In genomic region chr11:102158151-102158734, GRCh38 we compare ENCODE assay signal across 16 cellular contexts. TPM values are rescaled to one million over a fixed set of nuclear protein-coding genes. Genes with fewer than 3 reads are reported as not detected.
DNase-seq lines count a peak whose midpoint lies in the region; ATAC-seq and TF ChIP-seq lines count a peak whose summit lies in the region.
"Had no signal": no experiment of that assay in that cellular context is flagged by ENCODE, and none has a peak within 500 bp of the region (broad histone marks: within the 10 kb centered on the region; RNA-seq: fewer than 3 reads in every experiment).

No MANE protein-coding gene starts in this region.

- CTCF ChIA-PET in PC-9 (lab: Charles Lee), result no interaction called here
- CTCF ChIA-PET in CD8-positive, alpha-beta T cell (lab: Charles Lee), result no interaction called here

- intact Hi-C loops in PC-9 (cut with micrococcal nuclease; ENCODE audit: unreplicated experiment), result loop anchor here (5.0 kb wide), 2 partner anchors 46 to 109 kb away; partner anchors contain the start of gene YAP1
- intact Hi-C loops in gastrocnemius medialis (cut with DNase I; ENCODE audit: low total_unique reads), result no loop called here
- intact Hi-C loops in CD8-positive, alpha-beta T cell (cut with DNase I, micrococcal nuclease), result no loop called here

- H3K4me1 ChIP-seq in PC-9 (replicated peaks; ENCODE audit: insufficient read depth) (peaks cover 62% of the 10 kb centered on the region), gastrocnemius medialis (peaks cover 47 to 59% of the 10 kb centered on the region in 2 donors)
- H3K4me1 ChIP-seq in CD8-positive, alpha-beta T cell (ENCODE audit: insufficient read depth, low read length), result no peaks in the 10 kb centered on the region

- peak overlapping the region; percentile 46 for H3K4me2 ChIP-seq in PC-9

- H3K4me3 ChIP-seq in PC-9 (peak overlapping the region; percentile 22; the same call in 1 of the 2 replicates), gastrocnemius medialis (no peak overlapping the region)
- no peak overlapping the region for H3K4me3 ChIP-seq in CD8-positive, alpha-beta T cell (ENCODE audit: low read depth, low read length)
- H3K4me3 ChIP-seq: vagina had no signal

- no peaks in the 10 kb centered on the region for H3K36me3 Mint-ChIP-seq in CD8-positive, alpha-beta T cell
- no peaks in the 10 kb centered on the region for H3K36me3 Mint-ChIP-seq in activated naive CD8-positive, alpha-beta T cell treated with anti-CD3 and anti-CD28 coated beads for 36 hours
- H3K36me3 Mint-ChIP-seq: IgD-negative memory B cell had no signal

- peaks cover 99% of the 10 kb centered on the region for H3K79me2 ChIP-seq in PC-9 (ENCODE audit: low read depth)

- in situ Hi-C loops in gastrocnemius medialis (cut with MboI; ENCODE audit: low sequenced_read_pairs in 4 of 4), result no loop called here

- DNase-seq in ELR (ENCODE audit: low read depth) (peak; percentile 26), PC-9 (peak; percentile 15 to 89), epithelial cell of prostate (ENCODE audit: low read depth, low spot score) (no peak), gastrocnemius medialis (no peak)
- DNase-seq in CD8-positive, alpha-beta T cell, result no peak
- no peak for DNase-seq in activated naive CD8-positive, alpha-beta T cell treated with anti-CD3 and anti-CD28 coated beads for 36 hours
- DNase-seq: activated CD4-positive, alpha-beta T cell treated with anti-CD3 and anti-CD28 coated beads, Interleukin-2, amount 10 ng/mL, durations not matched to agents 24 days and 14 days; cortex of kidney; NCI-H1048; NCI-H2081 treated with DMSO at 0.1 percent for 48 hours; NCI-H524 treated with DMSO at 0.1 percent for 48 hours had no signal

- no peak overlapping the region for H2AFZ ChIP-seq in PC-9

- H3K9me3 ChIP-seq in PC-9 (ENCODE audit: insufficient read depth, low read depth), result peaks cover 6% of the 10 kb centered on the region; the same call in 1 of the 2 replicates
- H3K9me3 ChIP-seq in gastrocnemius medialis, result no peaks in the 10 kb centered on the region
- no peaks in the 10 kb centered on the region for H3K9me3 ChIP-seq in CD8-positive, alpha-beta T cell (ENCODE audit: low read length)
- H3K9me3 ChIP-seq: vagina had no signal

- H3K27me3 Mint-ChIP-seq in CD8-positive, alpha-beta T cell (ENCODE audit: low read depth), result peaks cover 5% of the 10 kb centered on the region
- no peaks in the 10 kb centered on the region for H3K27me3 Mint-ChIP-seq in activated naive CD8-positive, alpha-beta T cell treated with anti-CD3 and anti-CD28 coated beads for 36 hours
- H3K27me3 Mint-ChIP-seq: IgD-negative memory B cell had no signal

- H3K9me3 Mint-ChIP-seq in CD8-positive, alpha-beta T cell, result no peaks in the 10 kb centered on the region
- no peaks in the 10 kb centered on the region for H3K9me3 Mint-ChIP-seq in activated naive CD8-positive, alpha-beta T cell treated with anti-CD3 and anti-CD28 coated beads for 36 hours
- H3K9me3 Mint-ChIP-seq: activated CD4-positive, alpha-beta T cell treated with anti-CD3 and anti-CD28 coated beads, Interleukin-2, amount 10 ng/mL, durations not matched to agents 24 days and 14 days; IgD-negative memory B cell; stimulated activated naive CD8-positive, alpha-beta T cell treated with anti-CD3 and anti-CD28 coated beads, Interleukin-15, Interleukin-2, amounts not matched to agents 100 ng/mL and 50 ng/mL, for 24 hours had no signal

- POLR2A ChIA-PET in PC-9 (lab: Charles Lee; ENCODE audit: unreplicated experiment), result interaction anchor here (0.6 kb wide), 1 partner anchor 13 kb away, joined by 4 read pairs; no protein-coding TSS in a partner anchor
- POLR2A ChIA-PET in CD8-positive, alpha-beta T cell (lab: Charles Lee), result no interaction called here

- H3K9me2 ChIP-seq in PC-9 (ENCODE audit: insufficient read depth), result 0 out of 2 replicates have a peak, but pooled peaks cover 3% of the 10 kb centered on the region

- H3K36me3 ChIP-seq in PC-9 (ENCODE audit: low read depth) (peaks cover 49% of the 10 kb centered on the region), gastrocnemius medialis (no peaks in the 10 kb centered on the region)
- no peaks in the 10 kb centered on the region for H3K36me3 ChIP-seq in CD8-positive, alpha-beta T cell (ENCODE audit: insufficient read depth, low read length)

- no peak for TF ChIP-seq POLR2A in gastrocnemius medialis (IDR thresholded peaks at IDR 0.05)

- peaks cover 37% of the 10 kb centered on the region; the same call in 1 of the 2 replicates for H3F3A ChIP-seq in PC-9 (ENCODE audit: insufficient read depth, low read depth)

- no peak overlapping the region for H3K27ac Mint-ChIP-seq in CD8-positive, alpha-beta T cell
- no peak overlapping the region for H3K27ac Mint-ChIP-seq in activated naive CD8-positive, alpha-beta T cell treated with anti-CD3 and anti-CD28 coated beads for 36 hours
- H3K27ac Mint-ChIP-seq: activated CD4-positive, alpha-beta T cell treated with anti-CD3 and anti-CD28 coated beads, Interleukin-2, amount 10 ng/mL, durations not matched to agents 24 days and 14 days; IgD-negative memory B cell; stimulated activated naive CD8-positive, alpha-beta T cell treated with anti-CD3 and anti-CD28 coated beads, Interleukin-15, Interleukin-2, amounts not matched to agents 100 ng/mL and 50 ng/mL, for 24 hours had no signal

- no peaks in the 10 kb centered on the region for H3K27me3 ChIP-seq in PC-9 (ENCODE audit: insufficient read depth, low read depth)
- H3K27me3 ChIP-seq in gastrocnemius medialis, result no peaks in the 10 kb centered on the region
- no peaks in the 10 kb centered on the region for H3K27me3 ChIP-seq in CD8-positive, alpha-beta T cell (ENCODE audit: insufficient read depth, low read length)
- H3K27me3 ChIP-seq: vagina had no signal

- BruUV-seq in PC-9 (replicated peaks; lab: Mats Ljungman, UMichigan), result no TSS peak

- peak overlapping the region; percentile 81 for H3K27ac ChIP-seq in PC-9
- peak overlapping the region; percentile 10 for H3K27ac ChIP-seq in epithelial cell of prostate
- H3K27ac ChIP-seq in gastrocnemius medialis, result peak overlapping the region; percentile 72 to 79 (median 76)
- H3K27ac ChIP-seq in CD8-positive, alpha-beta T cell (ENCODE audit: low read depth, low read length), result no peak overlapping the region
- H3K27ac ChIP-seq: vagina had no signal

- no peak overlapping the region for H3K4me3 Mint-ChIP-seq in CD8-positive, alpha-beta T cell
- no peak overlapping the region for H3K4me3 Mint-ChIP-seq in activated naive CD8-positive, alpha-beta T cell treated with anti-CD3 and anti-CD28 coated beads for 36 hours
- H3K4me3 Mint-ChIP-seq: activated CD4-positive, alpha-beta T cell treated with anti-CD3 and anti-CD28 coated beads, Interleukin-2, amount 10 ng/mL, durations not matched to agents 24 days and 14 days; IgD-negative memory B cell; stimulated activated naive CD8-positive, alpha-beta T cell treated with anti-CD3 and anti-CD28 coated beads, Interleukin-15, Interleukin-2, amounts not matched to agents 100 ng/mL and 50 ng/mL, for 24 hours had no signal

- ATAC-seq in gastrocnemius medialis (no peak), GM19395 (IDR thresholded peaks at IDR 0.05; ENCODE audit: unreplicated experiment) (no peak), HG02798 (IDR thresholded peaks at IDR 0.05; ENCODE audit: poor library complexity, unreplicated experiment) (no peak)
- no peak for ATAC-seq in CD8-positive, alpha-beta T cell

- H3K4me1 Mint-ChIP-seq in CD8-positive, alpha-beta T cell (ENCODE audit: low read depth), result no peaks in the 10 kb centered on the region
- no peaks in the 10 kb centered on the region for H3K4me1 Mint-ChIP-seq in activated naive CD8-positive, alpha-beta T cell treated with anti-CD3 and anti-CD28 coated beads for 36 hours
- H3K4me1 Mint-ChIP-seq: activated CD4-positive, alpha-beta T cell treated with anti-CD3 and anti-CD28 coated beads, Interleukin-2, amount 10 ng/mL, durations not matched to agents 24 days and 14 days had no signal

- TF ChIP-seq CTCF in PC-9 (conservative IDR thresholded peaks at IDR 0.05) (no peak), gastrocnemius medialis (IDR thresholded peaks at IDR 0.05 in 4 of 5, conservative IDR thresholded peaks at IDR 0.05 in 1 of 5) (no peak)
- no peak for TF ChIP-seq CTCF in CD8-positive, alpha-beta T cell (IDR thresholded peaks at IDR 0.05)

- 0 out of 2 replicates have a peak, but pooled peaks cover 2% of the 10 kb centered on the region for H4K20me1 ChIP-seq in PC-9 (ENCODE audit: insufficient read depth)

RNA-seq across cellular contexts. Expression of gene YAP1, which starts 48.0 kb away (rescaled TPM):
- total RNA-seq in PC-9 (2021), result 101 and 111 TPM in 2 replicates
- 10 to 100 TPM; 41.9 to 89.4 (median 72.6) TPM for total RNA-seq in gastrocnemius medialis
- total RNA-seq in CD8-positive, alpha-beta T cell, result not detected
- total RNA-seq in activated naive CD8-positive, alpha-beta T cell treated with anti-CD3 and anti-CD28 coated beads for 36 hours, result under 1 TPM; 0.04 to 0.06 TPM
- total RNA-seq: activated CD4-positive, alpha-beta T cell treated with anti-CD3 and anti-CD28 coated beads, Interleukin-2, amount 10 ng/mL, durations not matched to agents 24 days and 14 days had no signal

Comparison
In these comparisons a context has a peak if more than half of its experiments do, and no peak if none do; other contexts are left out.
1. DNase-seq: peak in ELR (single experiment) and PC-9 (2 of 2); none in epithelial cell of prostate (single experiment), gastrocnemius medialis (0 of 2), CD8-positive, alpha-beta T cell (0 of 7) and activated naive CD8-positive, alpha-beta T cell treated with anti-CD3 and anti-CD28 coated beads for 36 hours (single experiment).
2. RNA of gene YAP1, which starts 48.0 kb away (total RNA-seq): 101 to 111 TPM in PC-9 and 41.9 to 89.4 TPM in gastrocnemius medialis; not detected in CD8-positive, alpha-beta T cell and 0.04 to 0.06 TPM in activated naive CD8-positive, alpha-beta T cell treated with anti-CD3 and anti-CD28 coated beads for 36 hours; every median in the first group is over 10 times any median in the second.